ENCODE assay signal across 13 cellular contexts in the genomic region with DNA sequence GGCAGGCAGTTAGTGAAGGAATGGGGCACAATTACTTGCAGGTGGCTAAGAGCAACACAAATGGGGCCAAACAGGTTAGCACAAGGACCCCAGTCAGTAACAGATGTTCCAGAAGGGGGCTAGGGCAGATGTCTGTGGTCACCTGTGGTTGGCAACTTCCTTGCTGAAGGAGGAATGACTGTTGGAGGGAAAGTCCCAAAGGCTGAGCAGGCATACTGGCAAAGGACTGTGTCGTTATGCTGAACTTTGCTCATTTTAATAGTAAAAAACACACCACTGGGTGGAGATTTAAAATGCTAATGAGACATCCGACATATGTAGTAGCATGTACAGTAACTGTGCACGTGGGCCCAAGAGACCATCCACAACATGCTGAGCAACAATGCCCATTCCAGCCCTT.
DNase-seq lines count a peak whose midpoint lies in the region; ATAC-seq and TF ChIP-seq lines count a peak whose summit lies in the region.
"Had no signal": no experiment of that assay in that cellular context is flagged by ENCODE, and none has a peak within 500 bp of the region (broad histone marks: within the 10 kb centered on the region; RNA-seq: fewer than 3 reads in every experiment).

No MANE protein-coding gene starts in this region.

- TF ChIP-seq EP300 in esophagus muscularis mucosa (IDR thresholded peaks at IDR 0.05) (no peak), ovary (IDR thresholded peaks at IDR 0.05) (no peak)

- ATAC-seq in DND-41 (ENCODE audit: insufficient read depth, low read depth) (peak; percentile 95), GM21737 (IDR thresholded peaks at IDR 0.05; ENCODE audit: unreplicated experiment) (no peak), GM18505 (IDR thresholded peaks at IDR 0.05; ENCODE audit: unreplicated experiment) (no peak)

- TF ChIP-seq POLR2A in esophagus muscularis mucosa (IDR thresholded peaks at IDR 0.05; ENCODE audit: low read depth) (no peak), GM18505 (IDR thresholded peaks at IDR 0.05; ENCODE audit: borderline replicate concordance, extremely low read depth, insufficient read depth, insufficient read length) (no peak), ovary (IDR thresholded peaks at IDR 0.05) (no peak)

- H2AFZ ChIP-seq in DND-41 (ENCODE audit: low read depth, low read length), result peak overlapping the region; percentile 73
- H2AFZ ChIP-seq: PC-9 had no signal

- DNase-seq in DND-41 (peak; percentile 92), GM06990 (ENCODE audit: extremely low read depth, insufficient read length) (peak; percentile 54), NAMALWA (ENCODE audit: low spot score) (peak; percentile 52), esophagus muscularis mucosa (ENCODE audit: extremely low spot score) (peak; percentile 72), ovary (no peak)
- DNase-seq: NCI-H1436, NCI-H1930, NCI-H526, PC-9 had no signal

- WGBS in esophagus muscularis mucosa, result 61% methylated on average over 3 of the region's 3 CpGs
- 73 to 82% (median 80%) methylated on average over 3 of the region's 3 CpGs for WGBS in ovary, 3 donors

- H3K36me3 ChIP-seq in DND-41 (ENCODE audit: insufficient read depth, low read length) (no peaks in the 10 kb centered on the region), GM06990 (ENCODE audit: control insufficient read depth, insufficient read depth, low read length) (no peaks in the 10 kb centered on the region), esophagus muscularis mucosa (no peaks in the 10 kb centered on the region), ovary (no peaks in the 10 kb centered on the region)
- H3K36me3 ChIP-seq: HAP-1, SJSA1 had no signal

- TF ChIP-seq CTCF in DND-41 (IDR thresholded peaks at IDR 0.05; ENCODE audit: borderline replicate concordance, extremely low read depth, low read length, poor library complexity, severe bottlenecking) (peak; percentile 2), GM06990 (IDR thresholded peaks at IDR 0.05; ENCODE audit: insufficient read depth, low read length, poor library complexity, severe bottlenecking) (no peak), esophagus muscularis mucosa (IDR thresholded peaks at IDR 0.05) (no peak), ovary (IDR thresholded peaks at IDR 0.05) (no peak)

- H3K4me1 ChIP-seq in DND-41 (ENCODE audit: insufficient read depth, low read length), result peaks cover 64% of the 10 kb centered on the region
- H3K4me1 ChIP-seq in esophagus muscularis mucosa, result no peaks in the 10 kb centered on the region
- H3K4me1 ChIP-seq in ovary (ENCODE audit: insufficient read depth), result no peaks in the 10 kb centered on the region
- H3K4me1 ChIP-seq: HAP-1, SJSA1 had no signal

- peak overlapping the region; percentile 41 for H3K4me2 ChIP-seq in DND-41 (ENCODE audit: insufficient read depth, low read length)
- H3K4me2 ChIP-seq: PC-9 had no signal

- no peaks in the 10 kb centered on the region for H3K27me3 ChIP-seq in DND-41 (ENCODE audit: insufficient read depth, low read length, poor library complexity)
- no peaks in the 10 kb centered on the region for H3K27me3 ChIP-seq in GM06990 (replicated peaks; ENCODE audit: control insufficient read depth, insufficient read depth, low read length)
- no peaks in the 10 kb centered on the region for H3K27me3 ChIP-seq in esophagus muscularis mucosa
- no peaks in the 10 kb centered on the region for H3K27me3 ChIP-seq in ovary
- H3K27me3 ChIP-seq: SJSA1 had no signal

- H3K4me3 ChIP-seq in DND-41 (ENCODE audit: low read depth in 1 of 2, low read length in 2 of 2) (no peak overlapping the region), GM06990 (replicated peaks; ENCODE audit: low read depth, low read length) (no peak overlapping the region), esophagus muscularis mucosa (no peak overlapping the region), ovary (no peak overlapping the region)
- H3K4me3 ChIP-seq: HAP-1, PC-9, SJSA1 had no signal

- H3K79me2 ChIP-seq in DND-41 (ENCODE audit: insufficient read depth, low read length), result no peaks in the 10 kb centered on the region

- H4K20me1 ChIP-seq in DND-41 (ENCODE audit: insufficient read depth, low read length), result no peaks in the 10 kb centered on the region

- intact Hi-C loops in esophagus muscularis mucosa (cut with DNase I) (no loop called here), ovary (cut with DNase I) (no loop called here)

- peak overlapping the region; percentile 51 for H3K9ac ChIP-seq in DND-41 (ENCODE audit: low read depth, low read length)

- H3K9me3 ChIP-seq in DND-41 (ENCODE audit: insufficient read depth, low read length, severe bottlenecking), result peaks cover 23% of the 10 kb centered on the region
- peaks cover 0 to 3% (median 0%) of the 10 kb centered on the region in 4 donors for H3K9me3 ChIP-seq in esophagus muscularis mucosa
- H3K9me3 ChIP-seq in ovary, result no peaks in the 10 kb centered on the region
- H3K9me3 ChIP-seq: HAP-1 had no signal

- H3K27ac ChIP-seq in DND-41 (ENCODE audit: low read length) (peak overlapping the region; percentile 99), esophagus muscularis mucosa (replicated peaks in 1 of 4) (no peak overlapping the region), ovary (no peak overlapping the region)
- H3K27ac ChIP-seq: PC-9, SJSA1 had no signal

Comparison
In these comparisons a context has a peak if more than half of its experiments do, and no peak if none do; other contexts are left out.
1. DNase-seq: peak in DND-41 (single experiment), GM06990 (single experiment), NAMALWA (single experiment) and esophagus muscularis mucosa (single experiment); none in ovary (0 of 5).